ENCODE assay signal across 15 cellular contexts in genomic region chr12:43131304-43131703, GRCh38.
DNase-seq lines count a peak whose midpoint lies in the region; TF ChIP-seq lines count a peak whose summit lies in the region.
"Had no signal": no experiment of that assay in that cellular context is flagged by ENCODE, and none has a peak within 500 bp of the region (broad histone marks: within the 10 kb centered on the region; RNA-seq: fewer than 3 reads in every experiment).

No MANE protein-coding gene starts in this region.

- peak; percentile 29 for DNase-seq in ACHN
- peak; percentile 52 for DNase-seq in NCI-H226
- peak; percentile 36 for DNase-seq in glomerular visceral epithelial cell (ENCODE audit: extremely low spot score)
- peak; percentile 18 for DNase-seq in left kidney (ENCODE audit: low read depth, low spot score)
- no peak for DNase-seq in SK-N-SH
- no peak for DNase-seq in activated CD4-positive, alpha-beta T cell treated with anti-CD3 and anti-CD28 coated beads, Interleukin-2, amount 10 ng/mL, durations not matched to agents 24 days and 14 days
- no peak for DNase-seq in tibial artery
- no peak for DNase-seq in DMS53 treated with DMSO at 0.1 percent for 48 hours (lab: John Stamatoyannopoulos, UW; ENCODE audit: unreplicated experiment)
- DNase-seq: 8988T; EL; NCI-H1092 treated with DMSO at 0.1 percent for 48 hours; NCI-H1694; NCI-H69; NK-92 treated with Interleukin-12 subunit alpha and Interleukin-12 subunit beta, amount 100 ng/mL, for 24 hours had no signal

- H2AFZ ChIP-seq in SK-N-SH (ENCODE audit: low read depth): no peak overlapping the region

- in situ Hi-C loops in ACHN (cut with HindIII; ENCODE audit: low pct_ligation_motif_present, low pct_unique_long_range_greater_than_20kb, low sequenced_read_pairs): no loop called here

- TF ChIP-seq EP300 in SK-N-SH (IDR thresholded peaks at IDR 0.05; ENCODE audit: borderline replicate concordance in 1 of 2, low read depth in 1 of 2, low read length in 1 of 2): no peak

- H3K27me3 ChIP-seq in SK-N-SH (ENCODE audit: insufficient read depth): no peaks in the 10 kb centered on the region
- no peaks in the 10 kb centered on the region for H3K27me3 ChIP-seq in tibial artery

- H3K27me3 Mint-ChIP-seq in activated CD4-positive, alpha-beta T cell treated with anti-CD3 and anti-CD28 coated beads, Interleukin-2, amount 10 ng/mL, durations not matched to agents 24 days and 14 days: no peaks in the 10 kb centered on the region

- H3K4me1 Mint-ChIP-seq in activated CD4-positive, alpha-beta T cell treated with anti-CD3 and anti-CD28 coated beads, Interleukin-2, amount 10 ng/mL, durations not matched to agents 24 days and 14 days: no peaks in the 10 kb centered on the region

- WGBS in SK-N-SH (ENCODE audit: low lambda C conversion rate): 86% methylated on average over 1 of the region's 1 CpG

- no peaks in the 10 kb centered on the region for H3K9me2 ChIP-seq in SK-N-SH

- H4K20me1 ChIP-seq in SK-N-SH (ENCODE audit: insufficient read depth): no peaks in the 10 kb centered on the region

- no peak overlapping the region for H3K4me2 ChIP-seq in SK-N-SH

- no peak for TF ChIP-seq CTCF in SK-N-SH (IDR thresholded peaks at IDR 0.05)
- no peak for TF ChIP-seq CTCF in tibial artery (IDR thresholded peaks at IDR 0.05)

- no peaks in the 10 kb centered on the region for H3K9me3 ChIP-seq in SK-N-SH
- H3K9me3 ChIP-seq in tibial artery: peaks cover 0 to 4% (median 0%) of the 10 kb centered on the region in 3 donors

- H3K36me3 ChIP-seq in SK-N-SH (replicated peaks in 1 of 2; ENCODE audit: control insufficient read depth in 1 of 2, insufficient read depth in 2 of 2, low read length in 1 of 2) (no peaks in the 10 kb centered on the region), tibial artery (no peaks in the 10 kb centered on the region)

- H3K9ac ChIP-seq in SK-N-SH: no peak overlapping the region

- no peaks in the 10 kb centered on the region for H3K9me3 Mint-ChIP-seq in activated CD4-positive, alpha-beta T cell treated with anti-CD3 and anti-CD28 coated beads, Interleukin-2, amount 10 ng/mL, durations not matched to agents 24 days and 14 days

- intact Hi-C loops in activated CD4-positive, alpha-beta T cell treated with anti-CD3 and anti-CD28 coated beads, Interleukin-2, amount 10 ng/mL, durations not matched to agents 24 days and 14 days (cut with micrococcal nuclease): no loop called here
- intact Hi-C loops in tibial artery (cut with DNase I; ENCODE audit: low total_unique reads): no loop called here

- H3K27ac ChIP-seq in SK-N-SH (ENCODE audit: low read depth in 2 of 2, low read length in 1 of 2) (no peak overlapping the region), tibial artery (no peak overlapping the region)
- H3K27ac ChIP-seq: C4-2B had no signal

- H3K4me3 Mint-ChIP-seq in activated CD4-positive, alpha-beta T cell treated with anti-CD3 and anti-CD28 coated beads, Interleukin-2, amount 10 ng/mL, durations not matched to agents 24 days and 14 days: no peak overlapping the region

- H3F3A ChIP-seq in SK-N-SH (replicated peaks; ENCODE audit: insufficient read depth): no peaks in the 10 kb centered on the region

- no peaks in the 10 kb centered on the region for H3K36me3 Mint-ChIP-seq in activated CD4-positive, alpha-beta T cell treated with anti-CD3 and anti-CD28 coated beads, Interleukin-2, amount 10 ng/mL, durations not matched to agents 24 days and 14 days (ENCODE audit: low read depth)

- H3K27ac Mint-ChIP-seq in activated CD4-positive, alpha-beta T cell treated with anti-CD3 and anti-CD28 coated beads, Interleukin-2, amount 10 ng/mL, durations not matched to agents 24 days and 14 days: no peak overlapping the region

- H3K4me3 ChIP-seq in SK-N-SH (ENCODE audit: low read depth in 2 of 2, low read length in 1 of 2) (no peak overlapping the region), tibial artery (no peak overlapping the region)

- CTCF ChIA-PET in SK-N-SH (lab: Yijun Ruan, JAX): no interaction called here

- H3K4me1 ChIP-seq in SK-N-SH (ENCODE audit: control insufficient read depth in 1 of 2, insufficient read depth in 2 of 2, low read depth in 1 of 2, low read length in 1 of 2) (no peaks in the 10 kb centered on the region), tibial artery (no peaks in the 10 kb centered on the region)

- POLR2A ChIA-PET in SK-N-SH (lab: Yijun Ruan, JAX): no interaction called here

- no peak for TF ChIP-seq RAD21 in SK-N-SH (IDR thresholded peaks at IDR 0.05; ENCODE audit: low read length)

- no peaks in the 10 kb centered on the region for H3K79me2 ChIP-seq in SK-N-SH (ENCODE audit: insufficient read depth)

TF ChIP-seq in SK-N-SH, 30 proteins besides CTCF, POLR2A, EP300 and RAD21:
- TF ChIP-seq FOSL2 (IDR thresholded peaks at IDR 0.05; ENCODE audit: borderline replicate concordance, low read depth) (no peak), FOXM1 (IDR thresholded peaks at IDR 0.05; ENCODE audit: low read depth) (no peak), RFX5 (IDR thresholded peaks at IDR 0.05; ENCODE audit: low read length) (no peak), ZBTB33 (IDR thresholded peaks at IDR 0.05; ENCODE audit: borderline replicate concordance, low read depth) (no peak), ELF1 (IDR thresholded peaks at IDR 0.05) (no peak), POLR2AphosphoS5 (IDR thresholded peaks at IDR 0.05; ENCODE audit: low read depth, low read length) (no peak)

Comparison
In these comparisons a context has a peak if more than half of its experiments do, and no peak if none do; other contexts are left out.
1. DNase-seq: peak in ACHN (single experiment), NCI-H226 (single experiment), glomerular visceral epithelial cell (single experiment) and left kidney (single experiment); none in SK-N-SH (single experiment), activated CD4-positive, alpha-beta T cell treated with anti-CD3 and anti-CD28 coated beads, Interleukin-2, amount 10 ng/mL, durations not matched to agents 24 days and 14 days (single experiment), tibial artery (0 of 2) and DMS53 treated with DMSO at 0.1 percent for 48 hours (single experiment).